ENCODE assay signal across 17 cellular contexts in the genomic region with DNA sequence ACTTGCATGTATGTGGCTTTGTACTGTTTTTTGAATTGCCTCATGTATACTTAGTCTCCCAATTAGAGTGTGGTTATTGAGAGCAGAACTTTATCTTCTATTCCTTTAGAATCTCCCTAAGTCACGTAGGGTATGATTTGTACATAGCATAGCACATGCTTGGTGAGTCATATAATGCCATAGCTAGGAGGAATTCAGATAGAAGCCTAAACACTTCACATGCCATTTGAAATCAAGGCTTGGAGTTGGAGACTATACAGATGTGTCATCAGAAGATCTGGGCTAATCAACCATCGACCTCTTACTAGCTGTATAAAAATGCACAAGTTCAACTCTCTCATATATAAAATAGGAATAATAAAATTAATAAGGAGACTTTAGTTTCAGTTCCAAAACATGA.
DNase-seq lines count a peak whose midpoint lies in the region; FAIRE-seq and TF ChIP-seq lines count a peak whose summit lies in the region.
"Had no signal": no experiment of that assay in that cellular context is flagged by ENCODE, and none has a peak within 500 bp of the region (broad histone marks: within the 10 kb centered on the region; RNA-seq: fewer than 3 reads in every experiment).

No MANE protein-coding gene starts in this region.

- no peak overlapping the region for H4K91ac ChIP-seq in mesenchymal stem cell (ENCODE audit: low read length)

- H3K79me1 ChIP-seq in mesenchymal stem cell (replicated peaks; ENCODE audit: low read length, poor library complexity, severe bottlenecking) = no peaks in the 10 kb centered on the region

- no peaks in the 10 kb centered on the region for H3F3A ChIP-seq in SK-N-SH (replicated peaks; ENCODE audit: insufficient read depth)

- no peak for FAIRE-seq in small intestine (lab: Jason Lieb, UNC)
- FAIRE-seq: A549, H54 had no signal

- H3K4me3 ChIP-seq in SK-N-SH (ENCODE audit: low read depth in 2 of 2, low read length in 1 of 2) (no peak overlapping the region), cardiac fibroblast (replicated peaks in 1 of 2; ENCODE audit: low read depth in 2 of 2, low read length in 2 of 2) (no peak overlapping the region), mesenchymal stem cell (ENCODE audit: insufficient read depth in 1 of 2, low read depth in 1 of 2, low read length in 2 of 2) (no peak overlapping the region), small intestine (ENCODE audit: low read depth in 1 of 2, low read length in 2 of 2) (no peak overlapping the region), stomach (no peak overlapping the region)
- H3K4me3 ChIP-seq: A549, SJCRH30 had no signal

- no peak for TF ChIP-seq RAD21 in SK-N-SH (IDR thresholded peaks at IDR 0.05; ENCODE audit: low read length)

- no peak for TF ChIP-seq POLR2A in stomach (IDR thresholded peaks at IDR 0.05)

- no peak overlapping the region for H2AK5ac ChIP-seq in mesenchymal stem cell (ENCODE audit: low read length, severe bottlenecking)

- H2BK5ac ChIP-seq in mesenchymal stem cell (ENCODE audit: low read depth, low read length, poor library complexity, severe bottlenecking) = no peak overlapping the region

- no peak overlapping the region for H2BK120ac ChIP-seq in mesenchymal stem cell (ENCODE audit: low read depth, low read length)

- no peaks in the 10 kb centered on the region for H4K20me1 ChIP-seq in SK-N-SH (ENCODE audit: insufficient read depth)

- intact Hi-C loops in stomach (cut with DNase I; ENCODE audit: low total_unique reads) = no loop called here

- H3K4ac ChIP-seq in mesenchymal stem cell (ENCODE audit: low read depth in 1 of 2, low read length in 2 of 2) = no peak overlapping the region

- H3K27me3 ChIP-seq in SK-N-SH (ENCODE audit: insufficient read depth) (no peaks in the 10 kb centered on the region), mesenchymal stem cell (ENCODE audit: control insufficient read depth in 1 of 2, insufficient read depth in 1 of 2, low read length in 2 of 2) (no peaks in the 10 kb centered on the region), small intestine (ENCODE audit: control insufficient read depth in 2 of 2, insufficient read depth in 2 of 2, low read length in 2 of 2) (no peaks in the 10 kb centered on the region), stomach (no peaks in the 10 kb centered on the region)
- H3K27me3 ChIP-seq: SJCRH30 had no signal

- H3K36me3 ChIP-seq in SK-N-SH (replicated peaks in 1 of 2; ENCODE audit: control insufficient read depth in 1 of 2, insufficient read depth in 2 of 2, low read length in 1 of 2) = no peaks in the 10 kb centered on the region
- no peaks in the 10 kb centered on the region for H3K36me3 ChIP-seq in mesenchymal stem cell (ENCODE audit: control insufficient read depth in 1 of 2, insufficient read depth in 2 of 2, low read depth in 1 of 2, low read length in 2 of 2)
- H3K36me3 ChIP-seq in small intestine (ENCODE audit: control insufficient read depth in 2 of 2, insufficient read depth in 2 of 2, low read length in 2 of 2) = no peaks in the 10 kb centered on the region
- H3K36me3 ChIP-seq in stomach = no peaks in the 10 kb centered on the region
- H3K36me3 ChIP-seq: SJCRH30 had no signal

- H3K14ac ChIP-seq in mesenchymal stem cell (ENCODE audit: low read length in 2 of 2) = no peak overlapping the region

- H2AFZ ChIP-seq in SK-N-SH (ENCODE audit: low read depth) = no peak overlapping the region
- H2AFZ ChIP-seq in mesenchymal stem cell (ENCODE audit: low read depth, low read length) = no peak overlapping the region

- no peak overlapping the region for H4K8ac ChIP-seq in mesenchymal stem cell (ENCODE audit: low read length)

- H3K9me3 ChIP-seq in SK-N-SH (no peaks in the 10 kb centered on the region), mesenchymal stem cell (ENCODE audit: control insufficient read depth, low read length) (peaks cover 3% of the 10 kb centered on the region), small intestine (ENCODE audit: control insufficient read depth, low read depth) (no peaks in the 10 kb centered on the region), stomach (peaks cover 0 to 12% (median 0%) of the 10 kb centered on the region in 4 donors)
- H3K9me3 ChIP-seq: A549, SJCRH30 had no signal

- H3K27ac ChIP-seq in SK-N-SH (ENCODE audit: low read depth in 2 of 2, low read length in 1 of 2) = no peak overlapping the region
- no peak overlapping the region for H3K27ac ChIP-seq in mesenchymal stem cell (ENCODE audit: low read length, poor library complexity, severe bottlenecking)
- H3K27ac ChIP-seq in small intestine (ENCODE audit: low read depth in 1 of 2, low read length in 1 of 2) = no peak overlapping the region
- H3K27ac ChIP-seq in stomach = no peak overlapping the region
- H3K27ac ChIP-seq: A549, SJCRH30 had no signal

- DNase-seq in EL = peak; percentile 53
- DNase-seq in SK-N-SH = no peak
- DNase-seq in cardiac fibroblast (ENCODE audit: low read depth in 2 of 2) = peak; percentile 2 to 27
- peak; percentile 32 for DNase-seq in mesenchymal stem cell
- DNase-seq in nucleus accumbens (lab: John Stamatoyannopoulos, UW) = no peak
- no peak for DNase-seq in small intestine
- no peak for DNase-seq in stomach
- no peak for DNase-seq in midbrain (lab: John Stamatoyannopoulos, UW)
- DNase-seq: AML-193, DMS79, NCI-H1417, NCI-H1930, NCI-H2171, NCI-H510A treated with DMSO at 0.1 percent for 48 hours, SJCRH30 had no signal

- TF ChIP-seq CTCF in SK-N-SH (IDR thresholded peaks at IDR 0.05) (no peak), cardiac fibroblast (IDR thresholded peaks at IDR 0.05; ENCODE audit: low read depth, low read length) (no peak), stomach (IDR thresholded peaks at IDR 0.05) (no peak)

- CTCF ChIA-PET in SK-N-SH (lab: Yijun Ruan, JAX) = no interaction called here

- H3K9ac ChIP-seq in SK-N-SH = no peak overlapping the region
- H3K9ac ChIP-seq in mesenchymal stem cell (ENCODE audit: low read length) = no peak overlapping the region

- H3K4me1 ChIP-seq in SK-N-SH (ENCODE audit: control insufficient read depth in 1 of 2, insufficient read depth in 2 of 2, low read depth in 1 of 2, low read length in 1 of 2) = no peaks in the 10 kb centered on the region
- H3K4me1 ChIP-seq in mesenchymal stem cell (ENCODE audit: control insufficient read depth, insufficient read depth, low read depth, low read length) = no peaks in the 10 kb centered on the region
- H3K4me1 ChIP-seq in small intestine (ENCODE audit: control insufficient read depth in 2 of 2, insufficient read depth in 1 of 2, low read depth in 1 of 2, low read length in 1 of 2) = no peaks in the 10 kb centered on the region
- H3K4me1 ChIP-seq in stomach = no peaks in the 10 kb centered on the region
- H3K4me1 ChIP-seq: A549, SJCRH30 had no signal

- POLR2A ChIA-PET in SK-N-SH (lab: Yijun Ruan, JAX) = no interaction called here

- H2BK12ac ChIP-seq in mesenchymal stem cell (ENCODE audit: low read length in 2 of 2) = no peak overlapping the region

- TF ChIP-seq EP300 in SK-N-SH (IDR thresholded peaks at IDR 0.05; ENCODE audit: borderline replicate concordance in 1 of 2, low read depth in 1 of 2, low read length in 1 of 2) (no peak), stomach (IDR thresholded peaks at IDR 0.05) (no peak)

- no peak overlapping the region for H3K4me2 ChIP-seq in SK-N-SH
- H3K4me2 ChIP-seq in mesenchymal stem cell (ENCODE audit: low read length, poor library complexity, severe bottlenecking) = no peak overlapping the region
- H3K4me2 ChIP-seq: A549 had no signal

- H3K18ac ChIP-seq in mesenchymal stem cell (ENCODE audit: low read depth in 1 of 2, low read length in 2 of 2) = no peak overlapping the region

- 16% methylated on average over 2 of the region's 2 CpGs for WGBS in SK-N-SH (ENCODE audit: low lambda C conversion rate)
- WGBS in mesenchymal stem cell = no CpG with 5 or more reads among the region's 2 CpGs
- WGBS in small intestine, 3 donors = 61 to 70% (median 67%) methylated on average over 2 of the region's 2 CpGs
- 46 to 58% (median 52%) methylated on average over 2 of the region's 2 CpGs for WGBS in stomach, 5 donors

- H3K79me2 ChIP-seq in SK-N-SH (ENCODE audit: insufficient read depth) = no peaks in the 10 kb centered on the region

- H3K23ac ChIP-seq in mesenchymal stem cell (ENCODE audit: low read length in 2 of 2) = no peak overlapping the region

- H3K9me2 ChIP-seq in SK-N-SH = no peaks in the 10 kb centered on the region

- no peak overlapping the region for H2BK15ac ChIP-seq in mesenchymal stem cell (ENCODE audit: low read depth, poor library complexity, severe bottlenecking)

TF ChIP-seq in SK-N-SH, 30 proteins besides CTCF, POLR2A, EP300 and RAD21:
- TF ChIP-seq NRF1 (IDR thresholded peaks at IDR 0.05; ENCODE audit: low read depth, low read length) = no peak
- peak; percentile 30; the same call in 1 of the 2 replicates for TF ChIP-seq TCF12 (IDR thresholded peaks at IDR 0.05)
TF ChIP-seq in SK-N-SH: peak in this region for 1.

Comparison
In these comparisons a context has a peak if more than half of its experiments do, and no peak if none do; other contexts are left out.
1. DNase-seq: peak in EL (single experiment), cardiac fibroblast (2 of 2) and mesenchymal stem cell (single experiment); none in SK-N-SH (single experiment), nucleus accumbens (0 of 56), small intestine (single experiment), stomach (single experiment) and midbrain (single experiment).